In the genomic region with DNA sequence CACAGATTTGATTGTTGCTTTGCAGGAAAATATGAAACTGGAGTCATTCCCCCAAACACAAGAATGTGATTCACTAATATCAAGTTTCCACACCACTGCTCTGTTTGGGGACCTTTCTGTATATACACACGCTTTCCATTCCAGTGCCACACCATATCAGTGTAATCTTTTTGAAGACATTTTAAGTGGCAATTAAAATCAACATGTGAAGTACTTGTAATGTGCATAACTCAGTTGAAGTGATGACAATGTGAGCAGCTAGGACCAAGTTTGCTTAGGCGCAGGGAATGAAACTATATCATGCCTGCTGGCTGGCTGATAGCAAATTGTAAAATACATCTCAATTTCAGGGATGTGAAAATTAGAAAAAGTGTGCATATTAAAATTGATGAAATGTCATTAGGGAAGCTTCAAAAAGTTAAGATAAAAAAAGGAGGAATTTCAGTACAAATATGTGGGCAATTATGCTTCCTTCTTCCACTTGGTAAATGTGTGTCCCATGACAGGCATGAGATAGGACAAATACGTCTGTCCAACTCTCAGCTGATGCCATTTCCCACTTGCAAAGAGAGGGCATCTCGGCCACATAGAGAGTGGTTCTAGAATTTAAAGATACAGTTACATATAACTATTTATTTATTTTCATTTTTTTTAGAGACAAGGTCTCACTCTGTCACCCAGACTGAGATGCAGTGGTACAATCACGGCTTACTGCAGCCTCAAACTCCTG, we compare ENCODE assay signal across 18 cellular contexts. TPM values are rescaled to one million over a fixed set of nuclear protein-coding genes. Genes with fewer than 3 reads are reported as not detected.
"Had no signal": no experiment of that assay in that cellular context is flagged by ENCODE, and none has a peak within 500 bp of the region (broad histone marks: within the 10 kb centered on the region; RNA-seq: fewer than 3 reads in every experiment).

No MANE protein-coding gene starts in this region.

- H3K4me1 ChIP-seq: psoas muscle had no signal

- H3K36me3 ChIP-seq: brain microvascular endothelial cell, gastrocnemius medialis, heart right ventricle, sigmoid colon, thoracic aorta, WERI-Rb-1 had no signal

- H3K9me3 ChIP-seq: gastrocnemius medialis, psoas muscle, sigmoid colon, thoracic aorta had no signal

- DNase-seq: activated CD4-positive, alpha-beta T cell treated with anti-CD3 and anti-CD28 coated beads, Interleukin-2, amount 50 U/mL, for 4 hours; activated effector memory CD4-positive, alpha-beta T cell treated with anti-CD3 and anti-CD28 coated beads, Interleukin-2, amount 50 U/mL, for 16 hours; activated naive CD4-positive, alpha-beta T cell treated with anti-CD3 and anti-CD28 coated beads, Interleukin-2, amount 50 U/mL, for 16 hours; activated T-cell treated with anti-CD3 and anti-CD28 coated beads, Interleukin-2, amount 50 U/mL, for 72 hours; aorta; brain microvascular endothelial cell; cortex of kidney; gastrocnemius medialis; heart right ventricle; naive thymus-derived CD8-positive, alpha-beta T cell; psoas muscle; sigmoid colon; stimulated activated CD4-positive, alpha-beta T cell treated with anti-CD3 and anti-CD28 coated beads, Interleukin-4, amount 100 ng/mL, for 24 hours; WERI-Rb-1 had no signal

- H3K4me3 ChIP-seq: gastrocnemius medialis, heart right ventricle, psoas muscle, sigmoid colon, thoracic aorta had no signal

- ATAC-seq: activated T-cell treated with anti-CD3 and anti-CD28 coated beads, Interleukin-2, amount 50 U/mL, for 72 hours; gastrocnemius medialis; naive thymus-derived CD8-positive, alpha-beta T cell; psoas muscle; stimulated activated effector memory CD8-positive, alpha-beta T cell treated with anti-CD3 and anti-CD28 coated beads, Interleukin-12 subunit alpha, Interleukin-12 subunit beta, amount 100 ng/mL, for 72 hours had no signal

- H3K27me3 ChIP-seq: brain microvascular endothelial cell, gastrocnemius medialis, heart right ventricle, sigmoid colon had no signal

- H3K27ac ChIP-seq: brain microvascular endothelial cell, gastrocnemius medialis, heart right ventricle, psoas muscle, sigmoid colon, thoracic aorta, WERI-Rb-1 had no signal

RNA-seq across cellular contexts. Expression of gene HSPB8, which starts 43.7 kb away (rescaled TPM):
- total RNA-seq: activated CD8-positive, alpha-beta memory T cell treated with anti-CD3 and anti-CD28 coated beads for 36 hours; activated T-cell treated with anti-CD3 and anti-CD28 coated beads, Interleukin-2, amount 50 U/mL, for 72 hours; naive thymus-derived CD8-positive, alpha-beta T cell; T-helper 2 cell treated with Interferon-gamma antibody and Interleukin-4, amounts not matched to agents 100 ng/mL and 5 ng/mL, for 36 hours had no signal
